ENCODE assay signal across 24 cellular contexts in the genomic region with DNA sequence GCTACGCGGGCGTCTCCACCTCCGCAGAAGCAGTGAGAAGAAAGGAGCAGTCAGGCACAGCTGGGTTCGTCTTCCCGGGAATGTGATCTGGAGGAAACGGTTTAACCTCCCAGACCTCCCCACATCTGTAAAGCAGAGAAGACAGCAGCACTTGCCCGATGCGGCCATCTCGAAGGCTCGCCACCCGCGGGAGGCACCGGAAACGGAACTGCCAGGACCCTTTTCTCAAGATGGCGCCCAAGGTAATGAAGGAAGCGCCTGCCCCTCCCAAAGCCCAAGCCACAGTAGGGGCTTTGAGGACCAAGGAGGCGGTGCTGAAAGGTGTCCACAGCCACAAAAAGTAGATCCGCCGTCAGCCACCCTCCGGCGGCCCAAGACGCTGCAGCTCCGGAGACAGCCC.
"Had no signal": no experiment of that assay in that cellular context is flagged by ENCODE, and none has a peak within 500 bp of the region (broad histone marks: within the 10 kb centered on the region; RNA-seq: fewer than 3 reads in every experiment).

No MANE protein-coding gene starts in this region.

- DNase-seq: Karpas-422, KG1, MG63, NCI-H1092, NCI-H1105 treated with DMSO at 0.1 percent for 48 hours, NCI-H1417 treated with DMSO at 0.1 percent for 48 hours, NCI-H146, NCI-H1694 treated with DMSO at 0.1 percent for 48 hours, NCI-H2029, NCI-H2081 treated with DMSO at 0.1 percent for 48 hours, NCI-H2171, NCI-H226, NCI-H446, NCI-H510A, NCI-H524 treated with DMSO at 0.1 percent for 48 hours, NCI-H69, NCI-H774, PC-3, SHP77, SK-N-SH had no signal

- H3K27me3 ChIP-seq: MG63 had no signal

- H3K27ac ChIP-seq: HL-60, RWPE1 had no signal

- H3K4me3 ChIP-seq: MG63 had no signal

- FAIRE-seq: HTR-8/SVneo had no signal

- H3K9ac ChIP-seq: SK-N-SH had no signal

- ATAC-seq: Panc1, PC-3 had no signal

- H3K4me2 ChIP-seq: SK-N-SH had no signal

- H3K9me3 ChIP-seq: MG63, SK-N-SH had no signal

- H3K36me3 ChIP-seq: MG63 had no signal
